ENCODE assay signal across 20 cellular contexts in the genomic region with DNA sequence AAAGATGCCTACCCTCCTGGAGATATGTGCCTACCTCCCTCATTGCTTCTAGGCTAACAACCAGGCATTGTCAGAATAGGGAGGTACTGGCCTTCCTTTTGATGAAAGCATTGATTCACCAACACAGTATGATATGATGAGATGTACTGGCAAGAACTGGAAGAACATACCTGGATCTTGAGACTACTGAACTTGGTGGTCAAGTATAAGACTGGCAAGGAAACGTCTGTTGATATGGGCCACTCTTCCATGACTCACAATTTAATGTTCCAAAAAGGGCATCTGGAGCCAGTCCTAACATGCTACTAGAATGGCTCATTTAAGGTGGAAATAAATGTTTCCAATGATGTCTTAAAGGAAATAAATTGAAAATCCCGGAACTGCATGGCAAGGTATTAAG. TPM values are rescaled to one million over a fixed set of nuclear protein-coding genes. Genes with fewer than 3 reads are reported as not detected.
A peak's percentile ranks its signal among the peaks of the same experiment; 100 is the strongest.
DNase-seq lines count a peak whose midpoint lies in the region; ATAC-seq, FAIRE-seq and TF ChIP-seq lines count a peak whose summit lies in the region.
"Had no signal": no experiment of that assay in that cellular context is flagged by ENCODE, and none has a peak within 500 bp of the region (broad histone marks: within the 10 kb centered on the region; RNA-seq: fewer than 3 reads in every experiment).

No MANE protein-coding gene starts in this region.

- CTCF ChIA-PET in RWPE1 (lab: Yijun Ruan, JAX) = no interaction called here

- DNase-seq in HTR-8/SVneo (ENCODE audit: insufficient read length, low spot score) (no peak), RWPE1 (ENCODE audit: low spot score) (peak; percentile 79), epithelial cell of esophagus (ENCODE audit: low read depth) (peak; percentile 85), foreskin keratinocyte (peak; percentile 83 to 94), NCI-H187 treated with DMSO at 0.1 percent for 48 hours (lab: John Stamatoyannopoulos, UW) (no peak), RKO (ENCODE audit: low spot score) (no peak), GDM1 (lab: John Stamatoyannopoulos, UW) (no peak)
- no peak for DNase-seq in naive thymus-derived CD8-positive, alpha-beta T cell
- DNase-seq: BE2C; C1 segment of cervical spinal cord; CD4-positive, CD25-positive, alpha-beta regulatory T cell; CD8-positive, alpha-beta memory T cell; COR-L47; HCEC 1CT; IMR-90 had no signal

- H3K4me1 ChIP-seq in foreskin keratinocyte = peaks cover 45% of the 10 kb centered on the region
- H3K4me1 ChIP-seq: BE2C had no signal

- H3K4me3 Mint-ChIP-seq in naive thymus-derived CD8-positive, alpha-beta T cell = no peak overlapping the region
- H3K4me3 Mint-ChIP-seq: CD4-positive, CD25-positive, alpha-beta regulatory T cell; CD8-positive, alpha-beta memory T cell; GM23338 had no signal

- no peaks in the 10 kb centered on the region for H3K27me3 ChIP-seq in foreskin keratinocyte
- H3K27me3 ChIP-seq: BE2C had no signal

- peak; percentile 57 for FAIRE-seq in HTR-8/SVneo (lab: Jason Lieb, UNC)
- FAIRE-seq: G401.6, GM12892, GM18507, H54 had no signal

- no peaks in the 10 kb centered on the region for H3K27me3 Mint-ChIP-seq in naive thymus-derived CD8-positive, alpha-beta T cell
- H3K27me3 Mint-ChIP-seq: CD4-positive, CD25-positive, alpha-beta regulatory T cell; CD8-positive, alpha-beta memory T cell had no signal

- ATAC-seq in foreskin keratinocyte = peak; percentile 82
- ATAC-seq in naive thymus-derived CD8-positive, alpha-beta T cell = no peak
- ATAC-seq: GM23338 had no signal

- H3K27ac ChIP-seq in RWPE1 (no peak overlapping the region), foreskin keratinocyte (no peak overlapping the region)

- peaks cover 22 to 45% (median 27%) of the 10 kb centered on the region in 4 donors for H3K4me1 Mint-ChIP-seq in naive thymus-derived CD8-positive, alpha-beta T cell
- H3K4me1 Mint-ChIP-seq: GM23338 had no signal

- H3K4me3 ChIP-seq in epithelial cell of esophagus (ENCODE audit: low read length) = no peak overlapping the region
- H3K4me3 ChIP-seq: GM23338 had no signal

- TF ChIP-seq CTCF in RWPE1 (conservative IDR thresholded peaks at IDR 0.05; ENCODE audit: low read depth) (no peak), epithelial cell of esophagus (IDR thresholded peaks at IDR 0.05; ENCODE audit: insufficient read depth, low read depth, low read length, missing control alignments) (no peak), foreskin keratinocyte (conservative IDR thresholded peaks at IDR 0.05) (no peak)

- POLR2A ChIA-PET in RWPE1 (lab: Yijun Ruan, JAX; ENCODE audit: low non-redundant PET) = no interaction called here
- POLR2A ChIA-PET in naive thymus-derived CD8-positive, alpha-beta T cell (lab: Charles Lee) = no interaction called here

- peaks cover 0 to 22% (median 13%) of the 10 kb centered on the region in 3 donors for H3K36me3 Mint-ChIP-seq in naive thymus-derived CD8-positive, alpha-beta T cell

- H3K27ac Mint-ChIP-seq in naive thymus-derived CD8-positive, alpha-beta T cell = no peak overlapping the region
- H3K27ac Mint-ChIP-seq: GM23338 had no signal

- H3K9me3 Mint-ChIP-seq in naive thymus-derived CD8-positive, alpha-beta T cell = no peaks in the 10 kb centered on the region
- H3K9me3 Mint-ChIP-seq: CD4-positive, CD25-positive, alpha-beta regulatory T cell; CD8-positive, alpha-beta memory T cell; GM23338 had no signal

RNA-seq across cellular contexts. Expression of a gene that starts 18.1 kb away (rescaled TPM):
- 20.3 and 23.3 TPM in 2 replicates for total RNA-seq in foreskin keratinocyte
- 16.7 and 17.9 TPM in 2 replicates for polyA plus RNA-seq in foreskin keratinocyte
- total RNA-seq in naive thymus-derived CD8-positive, alpha-beta T cell = 10 to 100 TPM; 31.5 to 41.5 TPM
- polyA plus RNA-seq in naive thymus-derived CD8-positive, alpha-beta T cell = 10 to 100 TPM; 16.3 to 18.4 (median 17.7) TPM

Comparison
In these comparisons a context has a peak if more than half of its experiments do, and no peak if none do; other contexts are left out.
1. DNase-seq: peak in RWPE1 (single experiment), epithelial cell of esophagus (single experiment) and foreskin keratinocyte (2 of 2); none in HTR-8/SVneo (single experiment), NCI-H187 treated with DMSO at 0.1 percent for 48 hours (single experiment), RKO (single experiment), GDM1 (single experiment) and naive thymus-derived CD8-positive, alpha-beta T cell (0 of 10).